1 cellular context compared by ENCODE assay signal in the genomic region with DNA sequence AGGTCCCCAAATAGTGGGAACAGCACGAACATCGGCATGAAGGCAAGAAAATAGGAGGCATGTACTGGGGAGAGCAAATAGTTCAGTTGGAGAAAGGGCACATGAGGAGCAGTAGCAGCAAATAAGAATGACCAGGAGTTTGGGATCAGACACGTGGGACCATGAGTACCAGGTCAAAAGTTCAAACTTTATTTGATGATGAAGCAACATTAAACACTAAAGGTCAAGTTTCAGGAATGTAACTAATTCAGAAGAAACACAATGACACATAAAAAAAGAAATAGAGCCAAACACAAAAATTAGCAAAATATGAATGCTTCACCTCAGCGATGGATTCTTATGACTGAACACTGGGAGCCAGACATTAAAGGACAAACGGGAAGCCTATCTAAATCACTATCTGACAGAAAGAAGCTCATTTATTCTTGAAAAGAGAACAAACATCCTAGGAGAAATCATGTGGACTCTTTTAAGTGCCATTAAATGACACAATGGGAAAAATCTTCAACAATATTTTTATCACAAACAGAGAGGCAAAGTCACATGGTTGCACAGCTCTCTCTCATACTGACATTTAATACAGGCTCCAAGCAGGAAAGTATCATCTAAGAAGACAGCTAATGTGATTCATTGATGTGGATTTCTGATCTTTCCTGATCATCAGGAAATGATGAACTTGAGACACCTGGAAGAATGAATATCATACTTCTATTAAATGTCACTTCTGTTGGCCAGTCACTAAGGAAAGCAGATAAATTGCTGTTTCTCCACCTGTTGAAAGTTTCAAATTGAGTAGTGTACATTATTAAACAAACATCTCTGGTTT.
TF ChIP-seq lines count a peak whose summit lies in the region.

No MANE protein-coding gene starts in this region.

TF ChIP-seq in HepG2, 621 proteins besides CTCF, POLR2A, EP300 and RAD21 (continued from another document and continues in another):
- TF ChIP-seq, protein P1, sequence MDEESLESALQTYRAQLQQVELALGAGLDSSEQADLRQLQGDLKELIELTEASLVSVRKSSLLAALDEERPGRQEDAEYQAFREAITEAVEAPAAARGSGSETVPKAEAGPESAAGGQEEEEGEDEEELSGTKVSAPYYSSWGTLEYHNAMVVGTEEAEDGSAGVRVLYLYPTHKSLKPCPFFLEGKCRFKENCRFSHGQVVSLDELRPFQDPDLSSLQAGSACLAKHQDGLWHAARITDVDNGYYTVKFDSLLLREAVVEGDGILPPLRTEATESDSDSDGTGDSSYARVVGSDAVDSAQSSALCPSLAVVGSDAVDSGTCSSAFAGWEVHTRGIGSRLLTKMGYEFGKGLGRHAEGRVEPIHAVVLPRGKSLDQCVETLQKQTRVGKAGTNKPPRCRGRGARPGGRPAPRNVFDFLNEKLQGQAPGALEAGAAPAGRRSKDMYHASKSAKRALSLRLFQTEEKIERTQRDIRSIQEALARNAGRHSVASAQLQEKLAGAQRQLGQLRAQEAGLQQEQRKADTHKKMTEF (CRISPR knock-in tag; IDR thresholded peaks at IDR 0.05) = 0 out of 2 replicates have a peak, but pooled peaks have one; percentile 23
- TF ChIP-seq ATM (IDR thresholded peaks at IDR 0.05; ENCODE audit: borderline replicate concordance) (no peak), MIXL1 (CRISPR knock-in tag; IDR thresholded peaks at IDR 0.05) (peak; percentile 77), ZBTB8A (CRISPR knock-in tag; IDR thresholded peaks at IDR 0.05; ENCODE audit: borderline replicate concordance, low read depth) (no peak), MAFG (CRISPR knock-in tag; IDR thresholded peaks at IDR 0.05) (no peak), ZNF589 (CRISPR knock-in tag; conservative IDR thresholded peaks at IDR 0.05) (no peak), POGZ (CRISPR knock-in tag; IDR thresholded peaks at IDR 0.05) (peak; percentile 89), NONO (IDR thresholded peaks at IDR 0.05) (no peak), NONO (CRISPR knock-in tag; conservative IDR thresholded peaks at IDR 0.05) (no peak), PCBP1 (IDR thresholded peaks at IDR 0.05; ENCODE audit: borderline replicate concordance, low read depth, low read length) (no peak), KMT2B (CRISPR knock-in tag; IDR thresholded peaks at IDR 0.05) (no peak), ZSCAN9 (CRISPR knock-in tag; IDR thresholded peaks at IDR 0.05; ENCODE audit: borderline replicate concordance) (no peak), NR2F2 (IDR thresholded peaks at IDR 0.05; ENCODE audit: borderline replicate concordance, low read depth) (peak; percentile 92), SALL1 (CRISPR knock-in tag; IDR thresholded peaks at IDR 0.05) (peak; percentile 58; the same call in 1 of the 2 replicates), CEBPB (IDR thresholded peaks at IDR 0.05; ENCODE audit: borderline replicate concordance, low read depth, low read length) (peak; percentile 80; the same call in 1 of the 2 replicates), SPEN (CRISPR knock-in tag; IDR thresholded peaks at IDR 0.05; ENCODE audit: low read depth) (no peak), LCORL (IDR thresholded peaks at IDR 0.05) (no peak), LCORL (CRISPR knock-in tag; IDR thresholded peaks at IDR 0.05) (peak; percentile 54; the same call in 1 of the 2 replicates), SOX13 (IDR thresholded peaks at IDR 0.05) (no peak), SOX13 (CRISPR knock-in tag; conservative IDR thresholded peaks at IDR 0.05 in 1 of 2, IDR thresholded peaks at IDR 0.05 in 1 of 2) (peak in 1 of 2 experiments; percentile 81; a peak in 2 of 4 replicates), ZNF468 (CRISPR knock-in tag; IDR thresholded peaks at IDR 0.05) (no peak), YEATS4 (CRISPR knock-in tag; IDR thresholded peaks at IDR 0.05; ENCODE audit: borderline replicate concordance) (0 out of 2 replicates have a peak, but pooled peaks have one; percentile 23), GATAD2A (CRISPR knock-in tag; IDR thresholded peaks at IDR 0.05) (peak; percentile 77), NFATC3 (CRISPR knock-in tag; IDR thresholded peaks at IDR 0.05) (no peak)
- TF ChIP-seq, protein P2, sequence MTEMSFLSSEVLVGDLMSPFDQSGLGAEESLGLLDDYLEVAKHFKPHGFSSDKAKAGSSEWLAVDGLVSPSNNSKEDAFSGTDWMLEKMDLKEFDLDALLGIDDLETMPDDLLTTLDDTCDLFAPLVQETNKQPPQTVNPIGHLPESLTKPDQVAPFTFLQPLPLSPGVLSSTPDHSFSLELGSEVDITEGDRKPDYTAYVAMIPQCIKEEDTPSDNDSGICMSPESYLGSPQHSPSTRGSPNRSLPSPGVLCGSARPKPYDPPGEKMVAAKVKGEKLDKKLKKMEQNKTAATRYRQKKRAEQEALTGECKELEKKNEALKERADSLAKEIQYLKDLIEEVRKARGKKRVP (CRISPR knock-in tag; IDR thresholded peaks at IDR 0.05) = 0 out of 4 replicates have a peak, but pooled peaks of 1 of the 2 experiments have one; percentile 53
- TF ChIP-seq, protein P3, sequence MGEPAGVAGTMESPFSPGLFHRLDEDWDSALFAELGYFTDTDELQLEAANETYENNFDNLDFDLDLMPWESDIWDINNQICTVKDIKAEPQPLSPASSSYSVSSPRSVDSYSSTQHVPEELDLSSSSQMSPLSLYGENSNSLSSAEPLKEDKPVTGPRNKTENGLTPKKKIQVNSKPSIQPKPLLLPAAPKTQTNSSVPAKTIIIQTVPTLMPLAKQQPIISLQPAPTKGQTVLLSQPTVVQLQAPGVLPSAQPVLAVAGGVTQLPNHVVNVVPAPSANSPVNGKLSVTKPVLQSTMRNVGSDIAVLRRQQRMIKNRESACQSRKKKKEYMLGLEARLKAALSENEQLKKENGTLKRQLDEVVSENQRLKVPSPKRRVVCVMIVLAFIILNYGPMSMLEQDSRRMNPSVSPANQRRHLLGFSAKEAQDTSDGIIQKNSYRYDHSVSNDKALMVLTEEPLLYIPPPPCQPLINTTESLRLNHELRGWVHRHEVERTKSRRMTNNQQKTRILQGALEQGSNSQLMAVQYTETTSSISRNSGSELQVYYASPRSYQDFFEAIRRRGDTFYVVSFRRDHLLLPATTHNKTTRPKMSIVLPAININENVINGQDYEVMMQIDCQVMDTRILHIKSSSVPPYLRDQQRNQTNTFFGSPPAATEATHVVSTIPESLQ (CRISPR knock-in tag; conservative IDR thresholded peaks at IDR 0.05) = no peak
- TF ChIP-seq, protein P4, sequence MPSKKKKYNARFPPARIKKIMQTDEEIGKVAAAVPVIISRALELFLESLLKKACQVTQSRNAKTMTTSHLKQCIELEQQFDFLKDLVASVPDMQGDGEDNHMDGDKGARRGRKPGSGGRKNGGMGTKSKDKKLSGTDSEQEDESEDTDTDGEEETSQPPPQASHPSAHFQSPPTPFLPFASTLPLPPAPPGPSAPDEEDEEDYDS (CRISPR knock-in tag; IDR thresholded peaks at IDR 0.05) = no peak
- TF ChIP-seq, protein P5, sequence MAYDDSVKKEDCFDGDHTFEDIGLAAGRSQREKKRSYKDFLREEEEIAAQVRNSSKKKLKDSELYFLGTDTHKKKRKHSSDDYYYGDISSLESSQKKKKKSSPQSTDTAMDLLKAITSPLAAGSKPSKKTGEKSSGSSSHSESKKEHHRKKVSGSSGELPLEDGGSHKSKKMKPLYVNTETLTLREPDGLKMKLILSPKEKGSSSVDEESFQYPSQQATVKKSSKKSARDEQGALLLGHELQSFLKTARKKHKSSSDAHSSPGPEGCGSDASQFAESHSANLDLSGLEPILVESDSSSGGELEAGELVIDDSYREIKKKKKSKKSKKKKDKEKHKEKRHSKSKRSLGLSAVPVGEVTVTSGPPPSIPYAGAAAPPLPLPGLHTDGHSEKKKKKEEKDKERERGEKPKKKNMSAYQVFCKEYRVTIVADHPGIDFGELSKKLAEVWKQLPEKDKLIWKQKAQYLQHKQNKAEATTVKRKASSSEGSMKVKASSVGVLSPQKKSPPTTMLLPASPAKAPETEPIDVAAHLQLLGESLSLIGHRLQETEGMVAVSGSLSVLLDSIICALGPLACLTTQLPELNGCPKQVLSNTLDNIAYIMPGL (CRISPR knock-in tag; IDR thresholded peaks at IDR 0.05; ENCODE audit: borderline replicate concordance in 1 of 2, low read depth in 1 of 2) = no peak
- TF ChIP-seq, protein P6, sequence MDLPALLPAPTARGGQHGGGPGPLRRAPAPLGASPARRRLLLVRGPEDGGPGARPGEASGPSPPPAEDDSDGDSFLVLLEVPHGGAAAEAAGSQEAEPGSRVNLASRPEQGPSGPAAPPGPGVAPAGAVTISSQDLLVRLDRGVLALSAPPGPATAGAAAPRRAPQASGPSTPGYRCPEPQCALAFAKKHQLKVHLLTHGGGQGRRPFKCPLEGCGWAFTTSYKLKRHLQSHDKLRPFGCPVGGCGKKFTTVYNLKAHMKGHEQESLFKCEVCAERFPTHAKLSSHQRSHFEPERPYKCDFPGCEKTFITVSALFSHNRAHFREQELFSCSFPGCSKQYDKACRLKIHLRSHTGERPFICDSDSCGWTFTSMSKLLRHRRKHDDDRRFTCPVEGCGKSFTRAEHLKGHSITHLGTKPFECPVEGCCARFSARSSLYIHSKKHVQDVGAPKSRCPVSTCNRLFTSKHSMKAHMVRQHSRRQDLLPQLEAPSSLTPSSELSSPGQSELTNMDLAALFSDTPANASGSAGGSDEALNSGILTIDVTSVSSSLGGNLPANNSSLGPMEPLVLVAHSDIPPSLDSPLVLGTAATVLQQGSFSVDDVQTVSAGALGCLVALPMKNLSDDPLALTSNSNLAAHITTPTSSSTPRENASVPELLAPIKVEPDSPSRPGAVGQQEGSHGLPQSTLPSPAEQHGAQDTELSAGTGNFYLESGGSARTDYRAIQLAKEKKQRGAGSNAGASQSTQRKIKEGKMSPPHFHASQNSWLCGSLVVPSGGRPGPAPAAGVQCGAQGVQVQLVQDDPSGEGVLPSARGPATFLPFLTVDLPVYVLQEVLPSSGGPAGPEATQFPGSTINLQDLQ (CRISPR knock-in tag; IDR thresholded peaks at IDR 0.05) = no peak
- TF ChIP-seq, protein P7, sequence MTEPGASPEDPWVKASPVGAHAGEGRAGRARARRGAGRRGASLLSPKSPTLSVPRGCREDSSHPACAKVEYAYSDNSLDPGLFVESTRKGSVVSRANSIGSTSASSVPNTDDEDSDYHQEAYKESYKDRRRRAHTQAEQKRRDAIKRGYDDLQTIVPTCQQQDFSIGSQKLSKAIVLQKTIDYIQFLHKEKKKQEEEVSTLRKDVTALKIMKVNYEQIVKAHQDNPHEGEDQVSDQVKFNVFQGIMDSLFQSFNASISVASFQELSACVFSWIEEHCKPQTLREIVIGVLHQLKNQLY (CRISPR knock-in tag; IDR thresholded peaks at IDR 0.05) = peak; percentile 76
- TF ChIP-seq, protein P8, sequence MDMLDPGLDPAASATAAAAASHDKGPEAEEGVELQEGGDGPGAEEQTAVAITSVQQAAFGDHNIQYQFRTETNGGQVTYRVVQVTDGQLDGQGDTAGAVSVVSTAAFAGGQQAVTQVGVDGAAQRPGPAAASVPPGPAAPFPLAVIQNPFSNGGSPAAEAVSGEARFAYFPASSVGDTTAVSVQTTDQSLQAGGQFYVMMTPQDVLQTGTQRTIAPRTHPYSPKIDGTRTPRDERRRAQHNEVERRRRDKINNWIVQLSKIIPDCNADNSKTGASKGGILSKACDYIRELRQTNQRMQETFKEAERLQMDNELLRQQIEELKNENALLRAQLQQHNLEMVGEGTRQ (IDR thresholded peaks at IDR 0.05; ENCODE audit: low read depth, low read length) = no peak; the same call in 1 of the 2 replicates
- TF ChIP-seq, protein P8 (CRISPR knock-in tag; IDR thresholded peaks at IDR 0.05; ENCODE audit: borderline replicate concordance) = peak; percentile 42; the same call in 1 of the 2 replicates
- TF ChIP-seq, protein P9, sequence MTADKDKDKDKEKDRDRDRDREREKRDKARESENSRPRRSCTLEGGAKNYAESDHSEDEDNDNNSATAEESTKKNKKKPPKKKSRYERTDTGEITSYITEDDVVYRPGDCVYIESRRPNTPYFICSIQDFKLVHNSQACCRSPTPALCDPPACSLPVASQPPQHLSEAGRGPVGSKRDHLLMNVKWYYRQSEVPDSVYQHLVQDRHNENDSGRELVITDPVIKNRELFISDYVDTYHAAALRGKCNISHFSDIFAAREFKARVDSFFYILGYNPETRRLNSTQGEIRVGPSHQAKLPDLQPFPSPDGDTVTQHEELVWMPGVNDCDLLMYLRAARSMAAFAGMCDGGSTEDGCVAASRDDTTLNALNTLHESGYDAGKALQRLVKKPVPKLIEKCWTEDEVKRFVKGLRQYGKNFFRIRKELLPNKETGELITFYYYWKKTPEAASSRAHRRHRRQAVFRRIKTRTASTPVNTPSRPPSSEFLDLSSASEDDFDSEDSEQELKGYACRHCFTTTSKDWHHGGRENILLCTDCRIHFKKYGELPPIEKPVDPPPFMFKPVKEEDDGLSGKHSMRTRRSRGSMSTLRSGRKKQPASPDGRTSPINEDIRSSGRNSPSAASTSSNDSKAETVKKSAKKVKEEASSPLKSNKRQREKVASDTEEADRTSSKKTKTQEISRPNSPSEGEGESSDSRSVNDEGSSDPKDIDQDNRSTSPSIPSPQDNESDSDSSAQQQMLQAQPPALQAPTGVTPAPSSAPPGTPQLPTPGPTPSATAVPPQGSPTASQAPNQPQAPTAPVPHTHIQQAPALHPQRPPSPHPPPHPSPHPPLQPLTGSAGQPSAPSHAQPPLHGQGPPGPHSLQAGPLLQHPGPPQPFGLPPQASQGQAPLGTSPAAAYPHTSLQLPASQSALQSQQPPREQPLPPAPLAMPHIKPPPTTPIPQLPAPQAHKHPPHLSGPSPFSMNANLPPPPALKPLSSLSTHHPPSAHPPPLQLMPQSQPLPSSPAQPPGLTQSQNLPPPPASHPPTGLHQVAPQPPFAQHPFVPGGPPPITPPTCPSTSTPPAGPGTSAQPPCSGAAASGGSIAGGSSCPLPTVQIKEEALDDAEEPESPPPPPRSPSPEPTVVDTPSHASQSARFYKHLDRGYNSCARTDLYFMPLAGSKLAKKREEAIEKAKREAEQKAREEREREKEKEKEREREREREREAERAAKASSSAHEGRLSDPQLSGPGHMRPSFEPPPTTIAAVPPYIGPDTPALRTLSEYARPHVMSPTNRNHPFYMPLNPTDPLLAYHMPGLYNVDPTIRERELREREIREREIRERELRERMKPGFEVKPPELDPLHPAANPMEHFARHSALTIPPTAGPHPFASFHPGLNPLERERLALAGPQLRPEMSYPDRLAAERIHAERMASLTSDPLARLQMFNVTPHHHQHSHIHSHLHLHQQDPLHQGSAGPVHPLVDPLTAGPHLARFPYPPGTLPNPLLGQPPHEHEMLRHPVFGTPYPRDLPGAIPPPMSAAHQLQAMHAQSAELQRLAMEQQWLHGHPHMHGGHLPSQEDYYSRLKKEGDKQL (CRISPR knock-in tag; IDR thresholded peaks at IDR 0.05; ENCODE audit: low read depth) = no peak
- TF ChIP-seq, protein P10, sequence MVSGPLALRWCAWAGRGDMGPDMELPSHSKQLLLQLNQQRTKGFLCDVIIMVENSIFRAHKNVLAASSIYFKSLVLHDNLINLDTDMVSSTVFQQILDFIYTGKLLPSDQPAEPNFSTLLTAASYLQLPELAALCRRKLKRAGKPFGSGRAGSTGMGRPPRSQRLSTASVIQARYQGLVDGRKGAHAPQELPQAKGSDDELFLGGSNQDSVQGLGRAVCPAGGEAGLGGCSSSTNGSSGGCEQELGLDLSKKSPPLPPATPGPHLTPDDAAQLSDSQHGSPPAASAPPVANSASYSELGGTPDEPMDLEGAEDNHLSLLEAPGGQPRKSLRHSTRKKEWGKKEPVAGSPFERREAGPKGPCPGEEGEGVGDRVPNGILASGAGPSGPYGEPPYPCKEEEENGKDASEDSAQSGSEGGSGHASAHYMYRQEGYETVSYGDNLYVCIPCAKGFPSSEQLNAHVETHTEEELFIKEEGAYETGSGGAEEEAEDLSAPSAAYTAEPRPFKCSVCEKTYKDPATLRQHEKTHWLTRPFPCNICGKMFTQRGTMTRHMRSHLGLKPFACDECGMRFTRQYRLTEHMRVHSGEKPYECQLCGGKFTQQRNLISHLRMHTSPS (CRISPR knock-in tag; IDR thresholded peaks at IDR 0.05; ENCODE audit: low read depth) = no peak
